In the genomic region with DNA sequence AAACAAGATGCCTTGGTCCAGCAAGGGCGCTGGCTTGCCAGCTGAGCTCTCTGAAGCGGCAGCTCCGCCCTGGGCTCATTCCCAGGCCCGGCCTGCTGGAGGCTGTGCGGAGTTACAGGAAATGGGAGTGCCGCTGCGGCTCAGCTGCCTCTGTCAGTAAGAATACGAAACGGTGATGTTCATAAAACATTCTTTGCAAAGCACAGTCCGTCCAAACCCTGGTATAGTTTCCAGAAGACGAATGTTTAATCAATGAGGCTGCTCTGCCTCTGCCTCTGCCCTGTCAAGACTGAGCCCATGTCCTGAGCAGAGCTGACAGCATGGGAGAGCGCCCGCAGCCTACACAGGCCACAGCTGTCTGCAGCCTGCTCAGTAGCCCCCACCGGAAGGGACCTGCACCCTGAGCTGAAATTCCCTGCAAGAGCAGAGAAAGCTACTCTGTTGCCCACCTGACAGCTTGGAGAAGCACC, we compare ENCODE assay signal across 8 cellular contexts.
DNase-seq lines count a peak whose midpoint lies in the region; ATAC-seq and TF ChIP-seq lines count a peak whose summit lies in the region.

No MANE protein-coding gene starts in this region.

- H3K27me3 Mint-ChIP-seq in activated CD8-positive, alpha-beta T cell treated with anti-CD3 and anti-CD28 coated beads, Interleukin-2, amount 10 ng/mL, durations not matched to agents 7 days and 5 days (ENCODE audit: low read depth), result peaks cover 6% of the 10 kb centered on the region

- H3K4me3 ChIP-seq in cardiac muscle cell, result no peak overlapping the region
- H3K4me3 ChIP-seq in ovary, result no peak overlapping the region

- WGBS in ovary, 3 donors, result 5 to 7% (median 6%) methylated on average over 14 of the region's 14 CpGs

- no peak for TF ChIP-seq EP300 in ovary (IDR thresholded peaks at IDR 0.05)

- no peak overlapping the region for H3K27ac Mint-ChIP-seq in activated CD8-positive, alpha-beta T cell treated with anti-CD3 and anti-CD28 coated beads, Interleukin-2, amount 10 ng/mL, durations not matched to agents 7 days and 5 days

- no peak overlapping the region for H3K4me3 Mint-ChIP-seq in activated CD8-positive, alpha-beta T cell treated with anti-CD3 and anti-CD28 coated beads, Interleukin-2, amount 10 ng/mL, durations not matched to agents 7 days and 5 days

- POLR2A ChIA-PET in activated CD8-positive, alpha-beta T cell treated with anti-CD3 and anti-CD28 coated beads, Interleukin-2, amount 10 ng/mL, durations not matched to agents 7 days and 5 days (lab: Charles Lee), result no interaction called here

- H3K4me1 ChIP-seq in cardiac muscle cell (ENCODE audit: low read depth), result peaks cover 7% of the 10 kb centered on the region
- H3K4me1 ChIP-seq in ovary (ENCODE audit: insufficient read depth), result peaks cover 9% of the 10 kb centered on the region

- peak; percentile 25 for ATAC-seq in activated CD8-positive, alpha-beta T cell treated with anti-CD3 and anti-CD28 coated beads, Interleukin-2, amount 10 ng/mL, durations not matched to agents 7 days and 5 days

- intact Hi-C loops in ovary (cut with DNase I), result loop anchor here in 3 of 4 donors (5.0 to 10.0 kb wide), 3 partner anchors 347 to 357 kb away; partner anchors contain the start of gene TMEM242 (in 1 of the 3)

- no peaks in the 10 kb centered on the region for H3K36me3 ChIP-seq in cardiac muscle cell
- H3K36me3 ChIP-seq in ovary, result no peaks in the 10 kb centered on the region

- CTCF ChIA-PET in activated CD8-positive, alpha-beta T cell treated with anti-CD3 and anti-CD28 coated beads, Interleukin-2, amount 10 ng/mL, durations not matched to agents 7 days and 5 days (lab: Charles Lee), result interaction anchor here (1.0 to 4.4 kb wide), 10 partner anchors 10 to 356 kb away, joined by 3 to 23 read pairs (median 3); no protein-coding TSS in a partner anchor

- H3K27me3 ChIP-seq in cardiac muscle cell, result no peaks in the 10 kb centered on the region
- H3K27me3 ChIP-seq in ovary, result no peaks in the 10 kb centered on the region

- no peak for TF ChIP-seq POLR2A in ovary (IDR thresholded peaks at IDR 0.05)

- H3K27ac ChIP-seq in cardiac muscle cell, result no peak overlapping the region
- peak overlapping the region in 1 of 2 donors; percentile 71 for H3K27ac ChIP-seq in ovary

- no peaks in the 10 kb centered on the region for H3K9me3 Mint-ChIP-seq in activated CD8-positive, alpha-beta T cell treated with anti-CD3 and anti-CD28 coated beads, Interleukin-2, amount 10 ng/mL, durations not matched to agents 7 days and 5 days (ENCODE audit: insufficient read depth)

- H3K36me3 Mint-ChIP-seq in activated CD8-positive, alpha-beta T cell treated with anti-CD3 and anti-CD28 coated beads, Interleukin-2, amount 10 ng/mL, durations not matched to agents 7 days and 5 days (ENCODE audit: low read depth), result no peaks in the 10 kb centered on the region

- peak; percentile 23 for DNase-seq in NCI-H82 (lab: John Stamatoyannopoulos, UW)
- no peak for DNase-seq in NCI-H82 treated with DMSO at 0.1 percent for 48 hours (lab: John Stamatoyannopoulos, UW; ENCODE audit: unreplicated experiment)
- DNase-seq in activated CD8-positive, alpha-beta T cell treated with anti-CD3 and anti-CD28 coated beads, Interleukin-2, amount 10 ng/mL, durations not matched to agents 7 days and 5 days, result no peak
- DNase-seq in cardiac muscle cell (ENCODE audit: low read depth in 1 of 2, low spot score in 1 of 2), result peak; percentile 65 to 88
- DNase-seq in ovary, result peak; percentile 76 to 85 (median 80)
- DNase-seq in cerebellar nuclear complex (lab: John Stamatoyannopoulos, UW), result no peak
- no peak for DNase-seq in SKM-1 (lab: John Stamatoyannopoulos, UW; ENCODE audit: unreplicated experiment)
- no peak for DNase-seq in GOT3 (lab: John Stamatoyannopoulos, UW)

- H3K9me3 ChIP-seq in cardiac muscle cell (ENCODE audit: low read depth) (no peaks in the 10 kb centered on the region), ovary (no peaks in the 10 kb centered on the region)

- H3K4me1 Mint-ChIP-seq in activated CD8-positive, alpha-beta T cell treated with anti-CD3 and anti-CD28 coated beads, Interleukin-2, amount 10 ng/mL, durations not matched to agents 7 days and 5 days (ENCODE audit: low read depth), result peaks cover 22% of the 10 kb centered on the region

- TF ChIP-seq CTCF in cardiac muscle cell (IDR thresholded peaks at IDR 0.05; ENCODE audit: low read depth, low read length), result peak; percentile 36
- peak in 2 of 3 donors; percentile 21 to 35 for TF ChIP-seq CTCF in ovary (IDR thresholded peaks at IDR 0.05)

Comparison
In these comparisons a context has a peak if more than half of its experiments do, and no peak if none do; other contexts are left out.
1. DNase-seq: peak in NCI-H82 (single experiment), cardiac muscle cell (2 of 2) and ovary (5 of 5); none in NCI-H82 treated with DMSO at 0.1 percent for 48 hours (single experiment), activated CD8-positive, alpha-beta T cell treated with anti-CD3 and anti-CD28 coated beads, Interleukin-2, amount 10 ng/mL, durations not matched to agents 7 days and 5 days (single experiment), cerebellar nuclear complex (0 of 2), SKM-1 (single experiment) and GOT3 (single experiment).